Comparison of ENCODE assay signal across 9 cellular contexts in the genomic region with DNA sequence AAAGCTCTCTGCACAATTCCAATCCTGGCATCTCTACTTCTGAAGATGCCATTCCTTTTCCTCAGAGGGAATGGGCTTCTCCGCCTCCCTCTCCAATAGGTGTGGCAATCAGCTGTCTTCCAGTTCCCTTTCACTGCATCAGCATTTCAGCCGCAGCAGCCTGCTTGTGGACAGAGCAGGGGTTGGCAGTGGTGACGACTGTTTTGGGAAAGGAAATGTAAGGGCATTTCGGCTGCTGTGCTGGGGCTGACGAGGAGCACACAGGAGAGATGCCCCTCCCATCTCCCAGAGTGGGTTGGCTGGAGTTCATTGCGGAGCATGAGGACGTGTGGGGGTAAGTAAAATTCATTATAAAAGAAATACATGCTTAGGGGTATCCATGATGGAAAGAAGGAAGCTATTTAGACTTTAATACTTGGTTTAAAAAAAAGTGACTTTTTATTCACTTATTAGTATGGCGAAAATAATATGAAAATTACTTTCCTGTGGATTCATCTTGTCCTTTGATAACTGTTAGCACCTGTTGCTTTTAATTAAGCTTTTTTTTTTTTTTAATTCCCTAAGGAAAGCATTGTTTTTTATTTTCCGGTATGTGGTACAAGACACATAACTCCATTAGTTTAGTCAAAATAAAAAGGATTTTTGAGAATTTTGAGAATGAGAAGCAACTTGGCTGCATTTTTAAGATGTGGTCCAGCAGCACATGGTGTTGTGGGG. TPM values are rescaled to one million over a fixed set of nuclear protein-coding genes. Genes with fewer than 3 reads are reported as not detected.
DNase-seq lines count a peak whose midpoint lies in the region; ATAC-seq and TF ChIP-seq lines count a peak whose summit lies in the region.
"Had no signal": no experiment of that assay in that cellular context is flagged by ENCODE, and none has a peak within 500 bp of the region (broad histone marks: within the 10 kb centered on the region; RNA-seq: fewer than 3 reads in every experiment).

A gene with protein sequence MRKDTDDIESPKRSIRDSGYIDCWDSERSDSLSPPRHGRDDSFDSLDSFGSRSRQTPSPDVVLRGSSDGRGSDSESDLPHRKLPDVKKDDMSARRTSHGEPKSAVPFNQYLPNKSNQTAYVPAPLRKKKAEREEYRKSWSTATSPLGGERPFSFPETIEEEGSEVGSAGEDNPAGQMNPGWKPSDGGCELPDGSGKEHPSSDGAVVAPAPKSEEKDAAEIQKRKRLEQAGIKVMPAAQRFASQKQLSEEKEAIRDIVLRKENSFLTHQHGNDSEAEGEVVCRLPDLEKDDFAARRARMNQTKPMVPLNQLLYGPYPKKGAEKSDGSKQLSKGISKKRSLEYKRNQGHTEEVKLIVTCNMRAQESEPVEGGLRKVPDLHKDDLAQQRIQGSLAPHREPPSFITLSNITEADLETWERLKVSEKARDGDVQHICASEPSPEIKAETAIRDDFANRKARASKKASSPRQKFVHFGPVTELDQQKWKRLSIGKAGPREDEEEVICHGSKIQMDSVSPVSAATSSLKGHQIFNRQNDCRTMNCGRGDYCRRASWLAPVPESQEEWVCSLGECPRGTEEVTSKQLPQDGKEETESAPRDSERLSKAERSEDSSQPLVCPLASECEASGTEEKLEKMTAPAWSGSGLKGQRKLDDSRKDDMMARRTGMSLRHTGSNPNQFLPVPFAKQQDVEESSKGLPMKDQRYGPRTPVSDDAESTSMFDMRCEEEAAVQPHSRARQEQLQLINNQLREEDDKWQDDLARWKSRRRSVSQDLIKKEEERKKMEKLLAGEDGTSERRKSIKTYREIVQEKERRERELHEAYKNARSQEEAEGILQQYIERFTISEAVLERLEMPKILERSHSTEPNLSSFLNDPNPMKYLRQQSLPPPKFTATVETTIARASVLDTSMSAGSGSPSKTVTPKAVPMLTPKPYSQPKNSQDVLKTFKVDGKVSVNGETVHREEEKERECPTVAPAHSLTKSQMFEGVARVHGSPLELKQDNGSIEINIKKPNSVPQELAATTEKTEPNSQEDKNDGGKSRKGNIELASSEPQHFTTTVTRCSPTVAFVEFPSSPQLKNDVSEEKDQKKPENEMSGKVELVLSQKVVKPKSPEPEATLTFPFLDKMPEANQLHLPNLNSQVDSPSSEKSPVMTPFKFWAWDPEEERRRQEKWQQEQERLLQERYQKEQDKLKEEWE (N-terminal part only) (plus strand): TSS at position 141 of the 717 bp plus-strand sequence. CDS start 67,839 bp downstream, outside the sequence.

- H2BK5ac ChIP-seq in mesenchymal stem cell (ENCODE audit: low read depth, low read length, poor library complexity, severe bottlenecking), result no peak within 1 kb of the TSS

- H3K9ac ChIP-seq in mesenchymal stem cell (ENCODE audit: low read length), result peak within 1 kb of the TSS; percentile 67

- no peak within 1 kb of the TSS for H3K18ac ChIP-seq in mesenchymal stem cell (ENCODE audit: low read depth in 1 of 2, low read length in 2 of 2)

- H3K4ac ChIP-seq in mesenchymal stem cell (ENCODE audit: low read depth in 1 of 2, low read length in 2 of 2), result no peak within 1 kb of the TSS

- intact Hi-C loops in thyroid gland (cut with DNase I), result no loop called here

- H3K4me2 ChIP-seq in mesenchymal stem cell (ENCODE audit: low read length, poor library complexity, severe bottlenecking), result no peak within 1 kb of the TSS

- in situ Hi-C loops in GM13976 (cut with MboI; ENCODE audit: low sequenced_read_pairs, unreplicated experiment), result no loop called here

- peak within 1 kb of the TSS in 1 of 2 experiments; percentile 5 for H2BK12ac ChIP-seq in mesenchymal stem cell (ENCODE audit: low read length in 2 of 2)

- 48 to 58% methylated on average over 9 of the region's 9 CpGs for WGBS in esophagus, 2 donors
- 52% methylated on average over 4 of the region's 9 CpGs for WGBS in mesenchymal stem cell
- WGBS in thyroid gland, 2 donors, result 43 to 46% methylated on average over 9 of the region's 9 CpGs

- no peak within 1 kb of the TSS for H3K4me3 ChIP-seq in esophagus (ENCODE audit: low read depth in 1 of 2, low read length in 2 of 2)
- peak within 1 kb of the TSS in 1 of 2 experiments; percentile 53 for H3K4me3 ChIP-seq in mesenchymal stem cell (ENCODE audit: insufficient read depth in 1 of 2, low read depth in 1 of 2, low read length in 2 of 2)
- H3K4me3 ChIP-seq in thyroid gland (replicated peaks in 1 of 3), result no peak within 1 kb of the TSS

- H2BK120ac ChIP-seq in mesenchymal stem cell (ENCODE audit: low read depth, low read length), result no peak within 1 kb of the TSS

- H3K36me3 ChIP-seq in esophagus (ENCODE audit: control insufficient read depth in 2 of 2, insufficient read depth in 2 of 2, low read length in 1 of 2) (no peaks in the 10 kb centered on the region), mesenchymal stem cell (ENCODE audit: control insufficient read depth in 1 of 2, insufficient read depth in 2 of 2, low read depth in 1 of 2, low read length in 2 of 2) (no peaks in the 10 kb centered on the region), thyroid gland (no peaks in the 10 kb centered on the region)

- TF ChIP-seq POLR2A in thyroid gland (IDR thresholded peaks at IDR 0.05), result no peak

- H4K8ac ChIP-seq in mesenchymal stem cell (ENCODE audit: low read length), result no peak within 1 kb of the TSS

- TF ChIP-seq CTCF in thyroid gland (IDR thresholded peaks at IDR 0.05) (no peak), GM13976 (IDR thresholded peaks at IDR 0.05; ENCODE audit: borderline replicate concordance, control extremely low read depth, extremely low read depth, insufficient read depth, missing control alignments) (no peak)

- no peak within 1 kb of the TSS for H2AFZ ChIP-seq in mesenchymal stem cell (ENCODE audit: low read depth, low read length)

- no peak within 1 kb of the TSS for H3K23ac ChIP-seq in mesenchymal stem cell (ENCODE audit: low read length in 2 of 2)

- H2AK5ac ChIP-seq in mesenchymal stem cell (ENCODE audit: low read length, severe bottlenecking), result no peak within 1 kb of the TSS

- DNase-seq in LHCN-M2 (ENCODE audit: low read depth), result peak; percentile 72
- no peak for DNase-seq in mesenchymal stem cell
- DNase-seq in thyroid gland, result peak; percentile 60 to 63
- DNase-seq in GM13976 (ENCODE audit: low spot score), result no peak
- no peak for DNase-seq in NCI-H146 treated with DMSO at 0.1 percent for 48 hours (lab: John Stamatoyannopoulos, UW; ENCODE audit: unreplicated experiment)
- no peak for DNase-seq in dedifferentiated amniotic fluid mesenchymal stem cell (ENCODE audit: extremely low spot score)
- DNase-seq: stimulated activated CD4-positive, alpha-beta T cell treated with anti-CD3 and anti-CD28 coated beads, Interleukin-15, amount 100 ng/mL, for 24 hours had no signal

- H3K14ac ChIP-seq in mesenchymal stem cell (ENCODE audit: low read length in 2 of 2), result no peak within 1 kb of the TSS

- H4K91ac ChIP-seq in mesenchymal stem cell (ENCODE audit: low read length), result peak within 1 kb of the TSS; percentile 30

- H3K4me1 ChIP-seq in esophagus (ENCODE audit: control insufficient read depth in 2 of 2, insufficient read depth in 2 of 2, low read length in 1 of 2) (peaks cover 0 to 7% of the 10 kb centered on the region in 2 donors), mesenchymal stem cell (ENCODE audit: control insufficient read depth, insufficient read depth, low read depth, low read length) (peaks cover 3% of the 10 kb centered on the region), thyroid gland (peaks cover 35 to 61% of the 10 kb centered on the region in 2 donors)

- H2BK15ac ChIP-seq in mesenchymal stem cell (ENCODE audit: low read depth, poor library complexity, severe bottlenecking), result peak within 1 kb of the TSS; percentile 15

- peak within 1 kb of the TSS; percentile 30 to 41 for H3K27ac ChIP-seq in esophagus (ENCODE audit: low read depth in 2 of 2, low read length in 1 of 2)
- H3K27ac ChIP-seq in mesenchymal stem cell (ENCODE audit: low read length, poor library complexity, severe bottlenecking), result no peak within 1 kb of the TSS
- peak within 1 kb of the TSS; percentile 10 to 76 (median 62) for H3K27ac ChIP-seq in thyroid gland

- H3K27me3 ChIP-seq in esophagus (ENCODE audit: control insufficient read depth in 1 of 2, insufficient read depth in 2 of 2, low read length in 2 of 2) (no peaks in the 10 kb centered on the region), mesenchymal stem cell (ENCODE audit: control insufficient read depth in 1 of 2, insufficient read depth in 1 of 2, low read length in 2 of 2) (peaks cover 0 to 7% of the 10 kb centered on the region in 2 experiments), thyroid gland (no peaks in the 10 kb centered on the region)

- no peak for ATAC-seq in HG03139 (IDR thresholded peaks at IDR 0.05; ENCODE audit: unreplicated experiment)

- no peaks in the 10 kb centered on the region for H3K79me1 ChIP-seq in mesenchymal stem cell (replicated peaks; ENCODE audit: low read length, poor library complexity, severe bottlenecking)

- H3K9me3 ChIP-seq in esophagus (ENCODE audit: control insufficient read depth in 2 of 2, insufficient read depth in 1 of 2, low read depth in 1 of 2, low read length in 1 of 2) (no peaks in the 10 kb centered on the region), mesenchymal stem cell (ENCODE audit: control insufficient read depth, low read length) (no peaks in the 10 kb centered on the region), thyroid gland (no peaks in the 10 kb centered on the region)

RNA-seq across cellular contexts. Expression of the gene that starts here (rescaled TPM):
- total RNA-seq in LHCN-M2 (2014; rRNA removed) (5.1 and 6.9 TPM in 2 replicates), thyroid gland (100 to 1,000 TPM; 136 to 267 (median 156) TPM)
- 11.0 TPM for polyA plus RNA-seq in LHCN-M2 (2012)
- polyA plus RNA-seq in esophagus, result 1 to 10 TPM; 8.3 to 9.0 TPM
- 30.9 TPM for polyA plus RNA-seq in mesenchymal stem cell (2013, experiment 1 of 2)
- polyA plus RNA-seq in mesenchymal stem cell (2013, experiment 2 of 2), result 33.6 TPM

Comparison
In these comparisons a context has a peak if more than half of its experiments do, and no peak if none do; other contexts are left out.
1. RNA of the gene that starts here (total RNA-seq): 136 to 267 TPM in thyroid gland; 5.1 to 6.9 TPM in LHCN-M2; every median in the first group is over 10 times any median in the second.
2. DNase-seq: peak in LHCN-M2 (single experiment) and thyroid gland (2 of 2); none in mesenchymal stem cell (single experiment), GM13976 (single experiment), NCI-H146 treated with DMSO at 0.1 percent for 48 hours (single experiment) and dedifferentiated amniotic fluid mesenchymal stem cell (single experiment).